ENCODE assay signal across 9 cellular contexts in the genomic region with DNA sequence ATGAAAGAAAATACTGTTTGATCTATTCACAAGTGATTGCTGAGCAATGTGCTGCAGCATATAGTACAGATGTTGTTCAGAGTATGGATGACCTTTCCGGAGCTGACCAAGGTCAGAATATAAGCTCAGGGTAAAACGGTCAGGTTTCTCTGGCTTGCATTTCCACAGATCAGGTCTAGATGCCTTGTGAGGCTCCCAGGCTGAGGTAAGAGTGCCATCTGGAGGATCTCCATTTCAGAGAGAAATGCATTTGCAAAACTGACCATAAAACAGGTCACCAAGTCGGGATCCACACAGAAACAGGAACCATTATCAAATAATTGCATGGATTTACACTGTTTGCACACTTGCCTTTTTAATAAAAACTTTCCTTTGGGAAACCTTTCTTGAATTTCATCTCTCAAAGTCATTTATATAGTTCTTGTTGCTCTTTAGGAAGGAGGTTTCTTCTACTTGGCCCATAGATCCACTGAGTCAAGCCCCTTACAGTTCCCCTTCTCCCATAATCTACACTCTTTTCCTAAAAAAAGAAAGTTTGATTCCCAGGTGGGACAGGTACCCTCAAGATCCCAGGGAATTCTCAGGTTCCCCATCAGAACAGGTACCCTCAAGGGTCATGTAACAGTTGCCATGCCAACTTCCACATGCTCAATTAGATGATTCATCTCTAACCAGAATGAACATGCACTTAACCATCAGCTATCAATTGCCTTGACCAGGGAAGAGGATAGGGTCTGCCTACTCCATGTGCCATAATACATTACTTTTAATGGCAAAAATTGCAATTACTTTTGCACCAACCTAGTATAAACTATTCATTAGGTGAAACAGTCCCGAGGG. TPM values are rescaled to one million over a fixed set of nuclear protein-coding genes. Genes with fewer than 3 reads are reported as not detected.
DNase-seq lines count a peak whose midpoint lies in the region; ATAC-seq, FAIRE-seq and TF ChIP-seq lines count a peak whose summit lies in the region.
"Had no signal": no experiment of that assay in that cellular context is flagged by ENCODE, and none has a peak within 500 bp of the region (broad histone marks: within the 10 kb centered on the region; RNA-seq: fewer than 3 reads in every experiment).

No MANE protein-coding gene starts in this region.

- CTCF ChIA-PET in AG04449 (lab: Yijun Ruan, JAX): interaction anchor here (0.6 to 7.4 kb wide), 26 partner anchors 9 to 433 kb away, joined by 3 to 104 read pairs (median 4); no protein-coding TSS in a partner anchor

- intact Hi-C loops in lower lobe of right lung (cut with DNase I): no loop called here
- intact Hi-C loops in activated T-helper 1 cell treated with anti-CD3 and anti-CD28 coated beads, Interleukin-12 subunit alpha, Interleukin-12 subunit beta, Interleukin-2, Interleukin-4 antibody, amounts not matched to agents 30 ng/mL and 10 ng/mL and 1 ng/mL, durations not matched to agents 14 hours and 24 hours and 36 hours (cut with micrococcal nuclease): loop anchor here (1.0 to 10.0 kb wide), 2 partner anchors 136 to 426 kb away; no protein-coding TSS in a partner anchor

- FAIRE-seq in H54 (lab: Jason Lieb, UNC): peak; percentile 30

- no peak for TF ChIP-seq POLR2A in H54 (IDR thresholded peaks at IDR 0.05; ENCODE audit: low read depth, low read length)

- H3K9me3 Mint-ChIP-seq in activated T-helper 1 cell treated with anti-CD3 and anti-CD28 coated beads, Interleukin-12 subunit alpha, Interleukin-12 subunit beta, Interleukin-2, Interleukin-4 antibody, amounts not matched to agents 30 ng/mL and 10 ng/mL and 1 ng/mL, durations not matched to agents 14 hours and 24 hours and 36 hours: no peaks in the 10 kb centered on the region
- H3K9me3 Mint-ChIP-seq in activated naive CD8-positive, alpha-beta T cell treated with anti-CD3 and anti-CD28 coated beads for 36 hours: no peaks in the 10 kb centered on the region
- H3K9me3 Mint-ChIP-seq: activated naive CD8-positive, alpha-beta T cell treated with anti-CD3 and anti-CD28 coated beads, Interleukin-2, amount 10 ng/mL, durations not matched to agents 7 days and 5 days had no signal

- H3K4me1 ChIP-seq in lower lobe of right lung: no peaks in the 10 kb centered on the region

- peaks cover under 1% of the 10 kb centered on the region for H3K4me1 Mint-ChIP-seq in activated T-helper 1 cell treated with anti-CD3 and anti-CD28 coated beads, Interleukin-12 subunit alpha, Interleukin-12 subunit beta, Interleukin-2, Interleukin-4 antibody, amounts not matched to agents 30 ng/mL and 10 ng/mL and 1 ng/mL, durations not matched to agents 14 hours and 24 hours and 36 hours (ENCODE audit: low read depth)
- peaks cover under 1% of the 10 kb centered on the region for H3K4me1 Mint-ChIP-seq in activated naive CD8-positive, alpha-beta T cell treated with anti-CD3 and anti-CD28 coated beads for 36 hours
- H3K4me1 Mint-ChIP-seq: activated naive CD8-positive, alpha-beta T cell treated with anti-CD3 and anti-CD28 coated beads, Interleukin-2, amount 10 ng/mL, durations not matched to agents 7 days and 5 days had no signal

- TF ChIP-seq CTCF in AG04449 (IDR thresholded peaks at IDR 0.05; ENCODE audit: insufficient read depth, low read length, missing control alignments) (peak; percentile 76), lower lobe of right lung (IDR thresholded peaks at IDR 0.05) (peak; percentile 36)

- peaks cover 17% of the 10 kb centered on the region for H3K36me3 Mint-ChIP-seq in activated T-helper 1 cell treated with anti-CD3 and anti-CD28 coated beads, Interleukin-12 subunit alpha, Interleukin-12 subunit beta, Interleukin-2, Interleukin-4 antibody, amounts not matched to agents 30 ng/mL and 10 ng/mL and 1 ng/mL, durations not matched to agents 14 hours and 24 hours and 36 hours (ENCODE audit: low read depth)
- peaks cover 14% of the 10 kb centered on the region for H3K36me3 Mint-ChIP-seq in activated naive CD8-positive, alpha-beta T cell treated with anti-CD3 and anti-CD28 coated beads for 36 hours

- H3K9me3 ChIP-seq in lower lobe of right lung: no peaks in the 10 kb centered on the region

- peaks cover 46% of the 10 kb centered on the region for H3K36me3 ChIP-seq in lower lobe of right lung

- H3K27ac Mint-ChIP-seq in activated T-helper 1 cell treated with anti-CD3 and anti-CD28 coated beads, Interleukin-12 subunit alpha, Interleukin-12 subunit beta, Interleukin-2, Interleukin-4 antibody, amounts not matched to agents 30 ng/mL and 10 ng/mL and 1 ng/mL, durations not matched to agents 14 hours and 24 hours and 36 hours: no peak overlapping the region
- no peak overlapping the region for H3K27ac Mint-ChIP-seq in activated naive CD8-positive, alpha-beta T cell treated with anti-CD3 and anti-CD28 coated beads for 36 hours
- H3K27ac Mint-ChIP-seq: activated naive CD8-positive, alpha-beta T cell treated with anti-CD3 and anti-CD28 coated beads, Interleukin-2, amount 10 ng/mL, durations not matched to agents 7 days and 5 days had no signal

- H3K4me3 ChIP-seq in AG04449 (ENCODE audit: low read depth, low read length) (no peak overlapping the region), lower lobe of right lung (no peak overlapping the region)

- no peak overlapping the region for H3K27ac ChIP-seq in lower lobe of right lung

- ATAC-seq in lower lobe of right lung: peak; percentile 58 to 60

- no peaks in the 10 kb centered on the region for H3K27me3 Mint-ChIP-seq in activated T-helper 1 cell treated with anti-CD3 and anti-CD28 coated beads, Interleukin-12 subunit alpha, Interleukin-12 subunit beta, Interleukin-2, Interleukin-4 antibody, amounts not matched to agents 30 ng/mL and 10 ng/mL and 1 ng/mL, durations not matched to agents 14 hours and 24 hours and 36 hours (ENCODE audit: insufficient read depth)
- no peaks in the 10 kb centered on the region for H3K27me3 Mint-ChIP-seq in activated naive CD8-positive, alpha-beta T cell treated with anti-CD3 and anti-CD28 coated beads for 36 hours
- H3K27me3 Mint-ChIP-seq: activated naive CD8-positive, alpha-beta T cell treated with anti-CD3 and anti-CD28 coated beads, Interleukin-2, amount 10 ng/mL, durations not matched to agents 7 days and 5 days had no signal

- H3K4me3 Mint-ChIP-seq in activated T-helper 1 cell treated with anti-CD3 and anti-CD28 coated beads, Interleukin-12 subunit alpha, Interleukin-12 subunit beta, Interleukin-2, Interleukin-4 antibody, amounts not matched to agents 30 ng/mL and 10 ng/mL and 1 ng/mL, durations not matched to agents 14 hours and 24 hours and 36 hours: no peak overlapping the region
- H3K4me3 Mint-ChIP-seq in activated naive CD8-positive, alpha-beta T cell treated with anti-CD3 and anti-CD28 coated beads for 36 hours: no peak overlapping the region
- H3K4me3 Mint-ChIP-seq: activated naive CD8-positive, alpha-beta T cell treated with anti-CD3 and anti-CD28 coated beads, Interleukin-2, amount 10 ng/mL, durations not matched to agents 7 days and 5 days had no signal

- POLR2A ChIA-PET in AG04449 (lab: Yijun Ruan, JAX): no interaction called here

- peak; percentile 24 for DNase-seq in AG04449 (ENCODE audit: low read depth, low spot score)
- peak; percentile 3 for DNase-seq in H54 (ENCODE audit: insufficient read length, low spot score)
- DNase-seq in NCI-H82 treated with DMSO at 0.1 percent for 48 hours (lab: John Stamatoyannopoulos, UW; ENCODE audit: unreplicated experiment): peak; percentile 45
- DNase-seq in dermis blood vessel endothelial cell: peak; percentile 51
- DNase-seq in lower lobe of right lung: no peak
- no peak for DNase-seq in activated T-helper 1 cell treated with anti-CD3 and anti-CD28 coated beads, Interleukin-12 subunit alpha, Interleukin-12 subunit beta, Interleukin-2, Interleukin-4 antibody, amounts not matched to agents 30 ng/mL and 10 ng/mL and 1 ng/mL, durations not matched to agents 14 hours and 24 hours and 36 hours (ENCODE audit: low spot score)
- no peak for DNase-seq in activated CD4-positive, alpha-beta T cell treated with anti-CD3 and anti-CD28 coated beads for 4 hours
- no peak for DNase-seq in activated naive CD8-positive, alpha-beta T cell treated with anti-CD3 and anti-CD28 coated beads for 36 hours
- DNase-seq: activated naive CD8-positive, alpha-beta T cell treated with anti-CD3 and anti-CD28 coated beads, Interleukin-2, amount 10 ng/mL, durations not matched to agents 7 days and 5 days had no signal

- H3K27me3 ChIP-seq in lower lobe of right lung (ENCODE audit: low read depth): no peaks in the 10 kb centered on the region

RNA-seq across cellular contexts. Expression of gene TMPRSS5, which starts 25.0 kb away (rescaled TPM):
- total RNA-seq in dermis blood vessel endothelial cell: 0.14 and 0.17 TPM in 2 replicates
- 1.1 TPM for total RNA-seq in lower lobe of right lung
- total RNA-seq in activated T-helper 1 cell treated with anti-CD3 and anti-CD28 coated beads, Interleukin-12 subunit alpha, Interleukin-12 subunit beta, Interleukin-2, Interleukin-4 antibody, amounts not matched to agents 30 ng/mL and 10 ng/mL and 1 ng/mL, durations not matched to agents 14 hours and 24 hours and 36 hours: 0.66 and 1.6 TPM in 2 replicates
- under 1 TPM; 0.28 to 0.29 TPM for total RNA-seq in activated naive CD8-positive, alpha-beta T cell treated with anti-CD3 and anti-CD28 coated beads for 36 hours

RNA-seq across cellular contexts. Expression of gene ZW10, which starts 42.4 kb away (rescaled TPM):
- 23.3 and 31.6 TPM in 2 replicates for total RNA-seq in dermis blood vessel endothelial cell
- 11.6 TPM for total RNA-seq in lower lobe of right lung
- 20.5 and 22.6 TPM in 2 replicates for total RNA-seq in activated T-helper 1 cell treated with anti-CD3 and anti-CD28 coated beads, Interleukin-12 subunit alpha, Interleukin-12 subunit beta, Interleukin-2, Interleukin-4 antibody, amounts not matched to agents 30 ng/mL and 10 ng/mL and 1 ng/mL, durations not matched to agents 14 hours and 24 hours and 36 hours
- total RNA-seq in activated naive CD8-positive, alpha-beta T cell treated with anti-CD3 and anti-CD28 coated beads for 36 hours: 10 to 100 TPM; 20.2 to 23.3 TPM

RNA-seq across cellular contexts. Expression of gene CLDN25, which starts 48.5 kb away (rescaled TPM):
- total RNA-seq in dermis blood vessel endothelial cell (not detected in 2 replicates), lower lobe of right lung (not detected)
- total RNA-seq in activated T-helper 1 cell treated with anti-CD3 and anti-CD28 coated beads, Interleukin-12 subunit alpha, Interleukin-12 subunit beta, Interleukin-2, Interleukin-4 antibody, amounts not matched to agents 30 ng/mL and 10 ng/mL and 1 ng/mL, durations not matched to agents 14 hours and 24 hours and 36 hours: not detected in 2 replicates
- not detected for total RNA-seq in activated naive CD8-positive, alpha-beta T cell treated with anti-CD3 and anti-CD28 coated beads for 36 hours
- total RNA-seq: activated naive CD8-positive, alpha-beta T cell treated with anti-CD3 and anti-CD28 coated beads, Interleukin-2, amount 10 ng/mL, durations not matched to agents 7 days and 5 days had no signal

Comparison
In these comparisons a context has a peak if more than half of its experiments do, and no peak if none do; other contexts are left out.
1. DNase-seq: peak in AG04449 (single experiment), H54 (single experiment), NCI-H82 treated with DMSO at 0.1 percent for 48 hours (single experiment) and dermis blood vessel endothelial cell (single experiment); none in lower lobe of right lung (single experiment), activated T-helper 1 cell treated with anti-CD3 and anti-CD28 coated beads, Interleukin-12 subunit alpha, Interleukin-12 subunit beta, Interleukin-2, Interleukin-4 antibody, amounts not matched to agents 30 ng/mL and 10 ng/mL and 1 ng/mL, durations not matched to agents 14 hours and 24 hours and 36 hours (single experiment), activated CD4-positive, alpha-beta T cell treated with anti-CD3 and anti-CD28 coated beads for 4 hours (0 of 2) and activated naive CD8-positive, alpha-beta T cell treated with anti-CD3 and anti-CD28 coated beads for 36 hours (single experiment).